8 cellular contexts compared by ENCODE assay signal in genomic region chr9:36023260-36024048, GRCh38. TPM values are rescaled to one million over a fixed set of nuclear protein-coding genes. Genes with fewer than 3 reads are reported as not detected.
DNase-seq lines count a peak whose midpoint lies in the region; ATAC-seq and TF ChIP-seq lines count a peak whose summit lies in the region.

No MANE protein-coding gene starts in this region.

- no peaks in the 10 kb centered on the region for H3K36me3 Mint-ChIP-seq in activated naive CD4-positive, alpha-beta T cell treated with anti-CD3 and anti-CD28 coated beads, Interleukin-2, amount 50 U/mL, for 72 hours

- H2AFZ ChIP-seq in MM.1S (ENCODE audit: low read length) = no peak overlapping the region

- intact Hi-C loops in cardiac septum (cut with DNase I) (loop anchor here (2.0 kb wide), 1 partner anchor 65 kb away; the partner anchor contains the start of gene OR2S2), psoas muscle (cut with DNase I) (loop anchor here (2.0 to 10.0 kb wide), 4 partner anchors 61 to 121 kb away; partner anchors contain the start of gene OR2S2 (in 1 of the 2))

- H3K79me2 ChIP-seq in MM.1S (ENCODE audit: low read length) = no peaks in the 10 kb centered on the region

- no peaks in the 10 kb centered on the region for H4K20me1 ChIP-seq in MM.1S (ENCODE audit: insufficient read depth, low read length)

- DNase-seq in GM03348 (ENCODE audit: low spot score) (peak; percentile 65), MM.1S (peak; percentile 78), cardiac septum (ENCODE audit: low spot score) (peak; percentile 78), psoas muscle (peak; percentile 39 to 64), mesenteric fat pad (ENCODE audit: low spot score) (no peak)
- DNase-seq in activated naive CD4-positive, alpha-beta T cell treated with anti-CD3 and anti-CD28 coated beads, Interleukin-2, amount 50 U/mL, for 72 hours (ENCODE audit: low spot score in 2 of 2) = peak in 1 of 2 donors; percentile 71

- H3K9ac ChIP-seq in MM.1S (ENCODE audit: low read length) = no peak overlapping the region

- H3K36me3 ChIP-seq in MM.1S (replicated peaks; ENCODE audit: insufficient read depth, low read length) = no peaks in the 10 kb centered on the region
- H3K36me3 ChIP-seq in psoas muscle (ENCODE audit: insufficient read depth in 1 of 2, low read depth in 1 of 2) = no peaks in the 10 kb centered on the region

- peak; percentile 90 for TF ChIP-seq CTCF in MM.1S (IDR thresholded peaks at IDR 0.05; ENCODE audit: low read length)
- TF ChIP-seq CTCF in psoas muscle (IDR thresholded peaks at IDR 0.05) = peak; percentile 86

- WGBS in psoas muscle, 3 donors = 48 to 52% (median 52%) methylated on average over 13 of the region's 13 CpGs

- H3K4me1 ChIP-seq in MM.1S (ENCODE audit: low read length) = peaks cover 9% of the 10 kb centered on the region
- no peaks in the 10 kb centered on the region for H3K4me1 ChIP-seq in psoas muscle

- no peak overlapping the region for H3K27ac Mint-ChIP-seq in activated naive CD4-positive, alpha-beta T cell treated with anti-CD3 and anti-CD28 coated beads, Interleukin-2, amount 50 U/mL, for 72 hours

- H3K9me2 ChIP-seq in MM.1S (replicated peaks; ENCODE audit: insufficient read depth, low read length) = no peaks in the 10 kb centered on the region

- peak; percentile 86 for ATAC-seq in SK-N-SH treated with all-trans-retinoic acid at 6 μM for 48 hours
- ATAC-seq in activated naive CD4-positive, alpha-beta T cell treated with anti-CD3 and anti-CD28 coated beads, Interleukin-2, amount 50 U/mL, for 72 hours = peak; percentile 75 to 78
- ATAC-seq in psoas muscle = peak; percentile 70 to 84 (median 74)
- no peak for ATAC-seq in GM18520 (IDR thresholded peaks at IDR 0.05; ENCODE audit: unreplicated experiment)

- H3K27ac ChIP-seq in MM.1S (ENCODE audit: low read length) (no peak overlapping the region), psoas muscle (no peak overlapping the region)

- no peaks in the 10 kb centered on the region for H3K9me3 Mint-ChIP-seq in activated naive CD4-positive, alpha-beta T cell treated with anti-CD3 and anti-CD28 coated beads, Interleukin-2, amount 50 U/mL, for 72 hours

- H3K9me3 ChIP-seq in MM.1S (replicated peaks; ENCODE audit: insufficient read depth, low read length) (no peaks in the 10 kb centered on the region), psoas muscle (no peaks in the 10 kb centered on the region)

- H3K4me3 ChIP-seq in MM.1S (ENCODE audit: low read length) (no peak overlapping the region), psoas muscle (no peak overlapping the region)

- no peaks in the 10 kb centered on the region for H3K27me3 ChIP-seq in MM.1S (replicated peaks; ENCODE audit: insufficient read depth, low read length)
- H3K27me3 ChIP-seq in psoas muscle (ENCODE audit: insufficient read depth in 3 of 3, low read length in 2 of 3) = no peaks in the 10 kb centered on the region

- no peak overlapping the region for H3K4me2 ChIP-seq in MM.1S (ENCODE audit: low read depth, low read length)

- no peaks in the 10 kb centered on the region for H3F3A ChIP-seq in MM.1S (ENCODE audit: insufficient read depth, low read length)

TF ChIP-seq in SK-N-SH treated with all-trans-retinoic acid at 6 μM for 48 hours, 23 proteins besides CTCF, POLR2A, EP300 and RAD21:
- TF ChIP-seq ESRRG (CRISPR knock-in tag; IDR thresholded peaks at IDR 0.05) (no peak), ZFP3 (CRISPR knock-in tag; IDR thresholded peaks at IDR 0.05) (0 out of 2 replicates have a peak, but pooled peaks have one; percentile 40)
TF ChIP-seq in SK-N-SH treated with all-trans-retinoic acid at 6 μM for 48 hours: peak in this region for 1.

RNA-seq across cellular contexts. Expression of gene RECK, which starts 13.3 kb away (rescaled TPM):
- 1 to 10 TPM; 7.0 to 7.6 TPM for total RNA-seq in activated naive CD4-positive, alpha-beta T cell treated with anti-CD3 and anti-CD28 coated beads, Interleukin-2, amount 50 U/mL, for 72 hours
- total RNA-seq in cardiac septum = 5.8 TPM
- total RNA-seq in psoas muscle = 1 to 10 TPM; 2.0 to 8.0 (median 4.6) TPM
- 1 to 10 TPM; 1.4 to 1.8 (median 1.5) TPM for polyA plus RNA-seq in psoas muscle
- 18.5 TPM for total RNA-seq in mesenteric fat pad
